ENCODE assay signal across 5 cellular contexts in the genomic region with DNA sequence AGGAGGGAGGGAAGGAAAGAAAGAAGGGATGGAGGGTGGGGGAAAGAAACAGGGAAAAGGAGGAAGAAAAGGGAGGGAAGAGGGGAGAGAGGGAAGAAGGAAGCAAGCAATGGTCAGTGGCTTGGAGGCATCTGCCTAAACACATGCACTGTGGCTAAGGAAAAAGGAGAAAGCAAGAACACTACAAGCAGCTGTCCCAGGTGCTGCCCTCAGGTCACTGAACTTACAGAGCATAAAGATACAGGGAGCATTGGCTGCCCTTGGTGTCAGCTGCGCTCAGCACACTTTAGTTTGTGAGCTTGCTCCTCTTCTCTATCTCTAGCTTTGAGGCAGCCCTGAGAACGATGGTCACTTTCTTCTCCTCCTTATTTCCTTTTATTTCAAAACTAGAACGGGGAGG. TPM values are rescaled to one million over a fixed set of nuclear protein-coding genes. Genes with fewer than 3 reads are reported as not detected.
"Had no signal": no experiment of that assay in that cellular context is flagged by ENCODE, and none has a peak within 500 bp of the region (broad histone marks: within the 10 kb centered on the region; RNA-seq: fewer than 3 reads in every experiment).

No MANE protein-coding gene starts in this region.

RNA-seq across cellular contexts. Expression of gene CD274, which starts 52.8 kb away (rescaled TPM):
- total RNA-seq: H7 had no signal

RNA-seq across cellular contexts. Expression of gene RLN1, which starts 57.9 kb away (rescaled TPM):
- total RNA-seq: HepG2, HFFc6, HT1080, K562 had no signal
- polyA plus RNA-seq: HepG2, K562 had no signal
